21 cellular contexts compared by ENCODE assay signal in genomic region chr2:174172802-174173355, GRCh38.
"Had no signal": no experiment of that assay in that cellular context is flagged by ENCODE, and none has a peak within 500 bp of the region (broad histone marks: within the 10 kb centered on the region; RNA-seq: fewer than 3 reads in every experiment).

No MANE protein-coding gene starts in this region.

- H3K36me3 ChIP-seq: lower lobe of right lung, ovary, thoracic aorta had no signal

- H2AFZ ChIP-seq: neural progenitor cell had no signal

- H3K4me3 ChIP-seq: esophagus squamous epithelium, gastroesophageal sphincter, left ventricle myocardium inferior, lower lobe of right lung, neural progenitor cell, ovary, stomach, thoracic aorta, transverse colon had no signal

- FAIRE-seq: kidney had no signal

- ATAC-seq: gastroesophageal sphincter; left cardiac atrium; lower lobe of right lung; natural killer cell treated with Interleukin-12 subunit alpha and Interleukin-12 subunit beta and Interleukin-15 and Interleukin-18, amount 100 ng/mL, for 72 hours had no signal

- H3K4me1 ChIP-seq: esophagus squamous epithelium, lower lobe of right lung, stomach, transverse colon had no signal

- H3K27me3 ChIP-seq: esophagus squamous epithelium, gastroesophageal sphincter, neural progenitor cell, ovary, stomach, transverse colon had no signal

- H3K4me2 ChIP-seq: neural progenitor cell had no signal

- H3K9ac ChIP-seq: neural progenitor cell had no signal

- H3K27ac ChIP-seq: esophagus squamous epithelium, gastroesophageal sphincter, left ventricle myocardium inferior, lower lobe of right lung, neural progenitor cell, ovary, stomach, thoracic aorta, transverse colon had no signal

- DNase-seq: dermis blood vessel endothelial cell; esophagus squamous epithelium; foreskin fibroblast; kidney; left cardiac atrium; left ventricle myocardium inferior; lower lobe of right lung; midbrain; nucleus accumbens; ovary; right cardiac atrium; small intestine; stimulated activated CD4-positive, alpha-beta T cell treated with anti-CD3 and anti-CD28 coated beads, Interleukin-12 subunit alpha, Interleukin-12 subunit beta, amount 100 ng/mL, for 4 hours; stimulated activated naive CD4-positive, alpha-beta T cell; stomach; substantia nigra; transverse colon had no signal
